8 cellular contexts compared by ENCODE assay signal in the genomic region with DNA sequence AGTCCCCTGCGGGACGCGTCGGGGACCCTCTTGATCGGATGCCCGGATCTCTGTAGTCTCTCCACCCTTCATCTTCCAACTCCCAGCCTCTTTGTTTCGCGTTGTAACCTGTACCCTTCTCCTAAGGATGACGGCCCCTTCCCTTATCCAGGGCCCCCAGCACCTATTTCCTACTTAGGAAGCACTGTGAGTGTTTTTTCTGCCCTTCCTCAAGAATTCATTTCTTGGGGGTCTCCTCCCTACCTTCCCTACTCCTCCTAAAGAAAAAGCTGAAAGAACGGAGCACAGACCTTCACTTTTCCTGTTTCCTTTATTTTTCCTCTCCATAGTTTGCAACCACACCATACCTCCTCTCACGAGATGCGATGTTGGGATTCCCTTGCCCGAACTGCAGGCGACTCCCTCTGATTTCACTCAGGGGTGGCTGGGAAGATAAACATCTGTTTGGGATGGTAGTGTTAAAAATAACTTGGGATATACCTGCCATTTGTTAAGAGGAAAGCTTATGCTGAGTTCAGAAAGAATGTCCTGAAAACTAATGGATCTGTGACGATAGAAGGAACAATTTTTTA. TPM values are rescaled to one million over a fixed set of nuclear protein-coding genes. Genes with fewer than 3 reads are reported as not detected.
A peak's percentile ranks its signal among the peaks of the same experiment; 100 is the strongest.
DNase-seq lines count a peak whose midpoint lies in the region; ATAC-seq and TF ChIP-seq lines count a peak whose summit lies in the region.

No MANE protein-coding gene starts in this region.

- H3K27ac ChIP-seq in SJCRH30 = no peak overlapping the region

- H3K36me3 ChIP-seq in SJCRH30 = peaks cover 13% of the 10 kb centered on the region

- H3K27me3 ChIP-seq in SJCRH30 = no peaks in the 10 kb centered on the region

- no peak for TF ChIP-seq CTCF in fibroblast of the aortic adventitia (IDR thresholded peaks at IDR 0.05; ENCODE audit: insufficient read depth, low read length)
- no peak for TF ChIP-seq CTCF in GM20000 (IDR thresholded peaks at IDR 0.05; ENCODE audit: extremely low read depth, missing control alignments)

- no peaks in the 10 kb centered on the region; the same call in 1 of the 2 replicates for H3K4me1 ChIP-seq in SJCRH30

- ATAC-seq in GM19455 (IDR thresholded peaks at IDR 0.05; ENCODE audit: unreplicated experiment) (peak; percentile 4), GM21367 (IDR thresholded peaks at IDR 0.05; ENCODE audit: unreplicated experiment) (no peak)

- DNase-seq in SJCRH30 (peak in 1 of 2 experiments; percentile 7), fibroblast of the aortic adventitia (ENCODE audit: low read depth) (peak; percentile 26), skeletal muscle cell (ENCODE audit: low read depth) (no peak), MV-4-11 (lab: John Stamatoyannopoulos, UW) (no peak), COLO829 (ENCODE audit: low spot score) (no peak), GM20000 (ENCODE audit: low spot score) (no peak)

- no peaks in the 10 kb centered on the region for H3K9me3 ChIP-seq in SJCRH30 (replicated peaks)

- H3K4me3 ChIP-seq in SJCRH30 = peak overlapping the region; percentile 87
- H3K4me3 ChIP-seq in fibroblast of the aortic adventitia (ENCODE audit: low read depth, low read length) = peak overlapping the region; percentile 98
- H3K4me3 ChIP-seq in skeletal muscle cell (ENCODE audit: low read depth, low read length) = peak overlapping the region; percentile 90

RNA-seq across cellular contexts. Expression of gene FAM118B, which starts 0.6 kb away (rescaled TPM):
- total RNA-seq in SJCRH30 (2014; rRNA removed; shearing (Covaris generic)) = 19.6 and 24.5 TPM in 2 replicates
- 14.7 and 32.9 TPM in 2 replicates for total RNA-seq in fibroblast of the aortic adventitia (ENCODE audit: low replicate concordance)

RNA-seq across cellular contexts. Expression of gene RPUSD4, which starts 0.7 kb away (rescaled TPM):
- 23.5 and 26.6 TPM in 2 replicates for total RNA-seq in SJCRH30 (2014; rRNA removed; shearing (Covaris generic))
- total RNA-seq in fibroblast of the aortic adventitia (ENCODE audit: low replicate concordance) = 24.2 and 50.2 TPM in 2 replicates

RNA-seq across cellular contexts. Expression of gene SRPRA, which starts 56.5 kb away (rescaled TPM):
- total RNA-seq in SJCRH30 (2014; rRNA removed; shearing (Covaris generic)) = 53.4 and 54.2 TPM in 2 replicates
- total RNA-seq in fibroblast of the aortic adventitia (ENCODE audit: low replicate concordance) = 37.8 and 99.4 TPM in 2 replicates

RNA-seq across cellular contexts. Expression of gene FOXRED1, which starts 56.8 kb away (rescaled TPM):
- total RNA-seq in SJCRH30 (2014; rRNA removed; shearing (Covaris generic)) = 21.9 and 23.8 TPM in 2 replicates
- total RNA-seq in fibroblast of the aortic adventitia (ENCODE audit: low replicate concordance) = 7.2 and 14.7 TPM in 2 replicates
